In genomic region chr3:98806583-98806982, GRCh38 we compare ENCODE assay signal across 1 cellular context.
TF ChIP-seq lines count a peak whose summit lies in the region.

No MANE protein-coding gene starts in this region.

TF ChIP-seq in IMR-90, 13 proteins besides CTCF, POLR2A, EP300 and RAD21 (continued from another document):
- TF ChIP-seq USF2 (IDR thresholded peaks at IDR 0.05; ENCODE audit: low read depth, low read length) (no peak), MAZ (IDR thresholded peaks at IDR 0.05; ENCODE audit: borderline replicate concordance, low read depth, low read length) (no peak), CHD1 (IDR thresholded peaks at IDR 0.05; ENCODE audit: low read depth, low read length) (no peak), RCOR1 (IDR thresholded peaks at IDR 0.05; ENCODE audit: insufficient replicate concordance, low read length) (no peak), MXI1 (IDR thresholded peaks at IDR 0.05; ENCODE audit: borderline replicate concordance, low read depth, low read length) (no peak), MAFK (IDR thresholded peaks at IDR 0.05; ENCODE audit: low read depth, low read length) (no peak), SMC3 (IDR thresholded peaks at IDR 0.05; ENCODE audit: low read depth, low read length) (no peak)
TF ChIP-seq in IMR-90: peak in this region for 0.
